Comparison of ENCODE assay signal across 22 cellular contexts in the genomic region with DNA sequence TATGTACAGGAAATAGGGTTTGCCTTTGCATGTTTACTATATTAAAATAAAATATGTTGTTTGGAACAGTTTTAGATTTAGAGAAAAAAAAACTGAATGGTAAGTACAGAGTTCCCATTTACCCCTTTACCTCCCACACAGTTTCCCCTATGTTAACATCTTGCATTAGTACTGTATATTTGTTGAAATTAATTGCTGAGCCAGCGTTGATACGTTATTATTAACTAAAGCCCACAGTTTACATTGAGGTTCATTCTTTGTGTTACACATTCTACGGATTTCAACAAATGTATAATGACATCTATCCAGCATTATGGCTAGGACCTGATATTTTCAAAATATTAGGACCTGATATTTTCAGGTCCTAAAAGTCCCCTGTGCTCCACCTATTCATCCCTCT.
DNase-seq lines count a peak whose midpoint lies in the region; ATAC-seq, FAIRE-seq and TF ChIP-seq lines count a peak whose summit lies in the region.
"Had no signal": no experiment of that assay in that cellular context is flagged by ENCODE, and none has a peak within 500 bp of the region (broad histone marks: within the 10 kb centered on the region; RNA-seq: fewer than 3 reads in every experiment).

No MANE protein-coding gene starts in this region.

- TF ChIP-seq EP300 in A549 (IDR thresholded peaks at IDR 0.05): no peak

- ATAC-seq in A549 (no peak), GM23338 (no peak)
- ATAC-seq: GM12878, HCT116 had no signal

- no peaks in the 10 kb centered on the region for H3K36me3 Mint-ChIP-seq in GM23338 (ENCODE audit: low read depth)
- H3K36me3 Mint-ChIP-seq in astrocyte (ENCODE audit: low read depth, unreplicated experiment): no peaks in the 10 kb centered on the region
- H3K36me3 Mint-ChIP-seq in activated CD4-positive, alpha-beta T cell treated with anti-CD3 and anti-CD28 coated beads, Interleukin-2, amount 10 ng/mL, durations not matched to agents 7 days and 5 days (ENCODE audit: low read depth): peaks cover 5% of the 10 kb centered on the region

- peaks cover 37% of the 10 kb centered on the region for H3K79me2 ChIP-seq in GM23338 (replicated peaks; ENCODE audit: insufficient read depth)
- peaks cover 74% of the 10 kb centered on the region for H3K79me2 ChIP-seq in astrocyte (ENCODE audit: insufficient read depth, low read length)

- no peaks in the 10 kb centered on the region for H3K9me2 ChIP-seq in GM23338 (ENCODE audit: insufficient read depth)

- H3K9ac ChIP-seq in astrocyte (ENCODE audit: low read length): no peak overlapping the region
- H3K9ac ChIP-seq: BLaER1 treated with 17β-estradiol and CSF1 and Interleukin-3, amounts not matched to agents 10 nM and 100 nM; GM23248 had no signal

- H3K27me3 Mint-ChIP-seq in GM23338 (ENCODE audit: insufficient read depth, low read depth, poor library complexity) (no peaks in the 10 kb centered on the region), astrocyte (ENCODE audit: low read depth, unreplicated experiment) (no peaks in the 10 kb centered on the region)
- H3K27me3 Mint-ChIP-seq in activated CD4-positive, alpha-beta T cell treated with anti-CD3 and anti-CD28 coated beads, Interleukin-2, amount 10 ng/mL, durations not matched to agents 7 days and 5 days: no peaks in the 10 kb centered on the region
- H3K27me3 Mint-ChIP-seq: CD4-positive, alpha-beta T cell; CD8-positive, alpha-beta memory T cell had no signal

- TF ChIP-seq RAD21 in A549 (conservative IDR thresholded peaks at IDR 0.05 in 1 of 2, IDR thresholded peaks at IDR 0.05 in 1 of 2): no peak

- H2AFZ ChIP-seq in GM23338 (no peak overlapping the region), astrocyte (ENCODE audit: low read depth, low read length) (no peak overlapping the region)
- H2AFZ ChIP-seq: GM23248 had no signal

- FAIRE-seq in A549 (lab: Jason Lieb, UNC): no peak
- FAIRE-seq in astrocyte (lab: Jason Lieb, UNC): peak; percentile 54
- FAIRE-seq: A204.1, GM12878 had no signal

- H3K27ac Mint-ChIP-seq in GM23338 (peak overlapping the region; percentile 53; the same call in 1 of the 2 replicates), astrocyte (ENCODE audit: unreplicated experiment) (peak overlapping the region; percentile 1)
- no peak overlapping the region for H3K27ac Mint-ChIP-seq in activated CD4-positive, alpha-beta T cell treated with anti-CD3 and anti-CD28 coated beads, Interleukin-2, amount 10 ng/mL, durations not matched to agents 7 days and 5 days
- H3K27ac Mint-ChIP-seq: CD4-positive, alpha-beta T cell; CD8-positive, alpha-beta memory T cell had no signal

- TF ChIP-seq CTCF in A549 (IDR thresholded peaks at IDR 0.05) (no peak), GM23338 (conservative IDR thresholded peaks at IDR 0.05; ENCODE audit: low read depth in 2 of 2) (no peak), astrocyte (IDR thresholded peaks at IDR 0.05; ENCODE audit: insufficient read depth, low read depth, low read length) (no peak)

- CTCF ChIA-PET in A549 (lab: Yijun Ruan, JAX): interaction anchor here (0.8 kb wide), 1 partner anchor 45 kb away, joined by 3 read pairs; no protein-coding TSS in a partner anchor
- CTCF ChIA-PET in activated CD4-positive, alpha-beta T cell treated with anti-CD3 and anti-CD28 coated beads, Interleukin-2, amount 10 ng/mL, durations not matched to agents 7 days and 5 days (lab: Charles Lee): no interaction called here

- H3K4me3 Mint-ChIP-seq in GM23338 (no peak overlapping the region), astrocyte (ENCODE audit: unreplicated experiment) (no peak overlapping the region)
- no peak overlapping the region for H3K4me3 Mint-ChIP-seq in activated CD4-positive, alpha-beta T cell treated with anti-CD3 and anti-CD28 coated beads, Interleukin-2, amount 10 ng/mL, durations not matched to agents 7 days and 5 days
- H3K4me3 Mint-ChIP-seq: CD14-positive monocyte; CD4-positive, alpha-beta T cell; CD8-positive, alpha-beta memory T cell; H9 had no signal

- POLR2A ChIA-PET in A549 (lab: Yijun Ruan, JAX): no interaction called here
- POLR2A ChIA-PET in activated CD4-positive, alpha-beta T cell treated with anti-CD3 and anti-CD28 coated beads, Interleukin-2, amount 10 ng/mL, durations not matched to agents 7 days and 5 days (lab: Charles Lee): no interaction called here

- H3K27ac ChIP-seq in A549 (no peak overlapping the region), GM23338 (ENCODE audit: low read depth) (no peak overlapping the region), astrocyte (ENCODE audit: low read depth, low read length) (no peak overlapping the region)
- H3K27ac ChIP-seq: BLaER1 treated with 17β-estradiol and CSF1 and Interleukin-3, amounts not matched to agents 10 nM and 100 nM had no signal

- 80% methylated on average over 3 of the region's 3 CpGs for WGBS in A549 (ENCODE audit: missing lambda C conversion rate)

- H3K9me3 ChIP-seq in A549 (no peaks in the 10 kb centered on the region), astrocyte (ENCODE audit: insufficient read depth, low read depth, low read length) (no peaks in the 10 kb centered on the region)
- H3K9me3 ChIP-seq: BE2C; BLaER1 treated with 17β-estradiol and CSF1 and Interleukin-3, amounts not matched to agents 10 nM and 100 nM had no signal

- no peaks in the 10 kb centered on the region for H4K20me1 ChIP-seq in GM23338 (replicated peaks; ENCODE audit: insufficient read depth)
- peaks cover 46% of the 10 kb centered on the region for H4K20me1 ChIP-seq in astrocyte (ENCODE audit: insufficient read depth, low read length)

- no peaks in the 10 kb centered on the region for H3K36me3 ChIP-seq in GM23338 (ENCODE audit: insufficient read depth)
- no peaks in the 10 kb centered on the region for H3K36me3 ChIP-seq in astrocyte (ENCODE audit: insufficient read depth, low read length)
- H3K36me3 ChIP-seq: BE2C; BLaER1 treated with 17β-estradiol and CSF1 and Interleukin-3, amounts not matched to agents 10 nM and 100 nM had no signal

- DNase-seq in A549 (ENCODE audit: low read depth in 1 of 2, low spot score in 1 of 2): no peak
- DNase-seq in GM23338 (ENCODE audit: low spot score): no peak
- no peak for DNase-seq in astrocyte (ENCODE audit: low read depth)
- no peak for DNase-seq in activated CD4-positive, alpha-beta T cell treated with anti-CD3 and anti-CD28 coated beads, Interleukin-2, amount 10 ng/mL, durations not matched to agents 7 days and 5 days
- DNase-seq in NCI-H1694 treated with DMSO at 0.1 percent for 48 hours (lab: John Stamatoyannopoulos, UW): no peak
- DNase-seq in activated CD4-positive, alpha-beta T cell treated with anti-CD3 and anti-CD28 coated beads, Interleukin-2, amount 50 U/mL, for 1 hour: no peak
- DNase-seq: ACHN; AML-193; BE2C; CD4-positive, alpha-beta T cell; CD8-positive, alpha-beta memory T cell; DMS 273 treated with DMSO at 0.1 percent for 48 hours; DMS79; EL; GDM1; GM23248; H9 had no signal

- no peaks in the 10 kb centered on the region for H3F3A ChIP-seq in GM23338 (replicated peaks; ENCODE audit: low read depth)

- no peaks in the 10 kb centered on the region for H3K27me3 ChIP-seq in GM23338 (ENCODE audit: insufficient read depth)
- H3K27me3 ChIP-seq in astrocyte (ENCODE audit: insufficient read depth, low read length): no peaks in the 10 kb centered on the region
- H3K27me3 ChIP-seq: BE2C; BLaER1 treated with 17β-estradiol and CSF1 and Interleukin-3, amounts not matched to agents 10 nM and 100 nM had no signal

- no peak overlapping the region for H3K4me3 ChIP-seq in A549
- H3K4me3 ChIP-seq in GM23338: no peak overlapping the region
- no peak overlapping the region for H3K4me3 ChIP-seq in astrocyte (ENCODE audit: insufficient read depth, low read depth, low read length)
- H3K4me3 ChIP-seq: BLaER1 treated with 17β-estradiol and CSF1 and Interleukin-3, amounts not matched to agents 10 nM and 100 nM; GM12878; GM23248 had no signal

- no peak for TF ChIP-seq POLR2A in A549 (IDR thresholded peaks at IDR 0.05; ENCODE audit: low read length)

- H3K4me1 Mint-ChIP-seq in GM23338 (peaks cover 66% of the 10 kb centered on the region), astrocyte (ENCODE audit: low read depth, unreplicated experiment) (peaks cover 26% of the 10 kb centered on the region)
- peaks cover 11% of the 10 kb centered on the region for H3K4me1 Mint-ChIP-seq in activated CD4-positive, alpha-beta T cell treated with anti-CD3 and anti-CD28 coated beads, Interleukin-2, amount 10 ng/mL, durations not matched to agents 7 days and 5 days

- H3K9me3 Mint-ChIP-seq in GM23338: no peaks in the 10 kb centered on the region
- H3K9me3 Mint-ChIP-seq in astrocyte (ENCODE audit: unreplicated experiment): no peaks in the 10 kb centered on the region
- peaks cover 5% of the 10 kb centered on the region for H3K9me3 Mint-ChIP-seq in activated CD4-positive, alpha-beta T cell treated with anti-CD3 and anti-CD28 coated beads, Interleukin-2, amount 10 ng/mL, durations not matched to agents 7 days and 5 days
- H3K9me3 Mint-ChIP-seq: CD4-positive, alpha-beta T cell; CD8-positive, alpha-beta memory T cell; H9 had no signal

- H3K4me2 ChIP-seq in A549: no peak overlapping the region
- H3K4me2 ChIP-seq in GM23338: no peak overlapping the region
- no peak overlapping the region for H3K4me2 ChIP-seq in astrocyte (ENCODE audit: low read length)
- H3K4me2 ChIP-seq: BLaER1 treated with 17β-estradiol and CSF1 and Interleukin-3, amounts not matched to agents 10 nM and 100 nM had no signal

- peaks cover 45% of the 10 kb centered on the region for H3K4me1 ChIP-seq in A549
- H3K4me1 ChIP-seq in GM23338 (ENCODE audit: insufficient read depth): peaks cover 30% of the 10 kb centered on the region
- peaks cover 24% of the 10 kb centered on the region for H3K4me1 ChIP-seq in astrocyte (ENCODE audit: insufficient read depth, low read length)

TF ChIP-seq in A549, 52 proteins besides CTCF, POLR2A, EP300 and RAD21:
- no peak for TF ChIP-seq RNF2 (IDR thresholded peaks at IDR 0.05; ENCODE audit: borderline replicate concordance, low read depth)
- peak; percentile 72 for TF ChIP-seq MAFK (IDR thresholded peaks at IDR 0.05; ENCODE audit: partially characterized antibody)
